ENCODE assay signal across 9 cellular contexts in the genomic region with DNA sequence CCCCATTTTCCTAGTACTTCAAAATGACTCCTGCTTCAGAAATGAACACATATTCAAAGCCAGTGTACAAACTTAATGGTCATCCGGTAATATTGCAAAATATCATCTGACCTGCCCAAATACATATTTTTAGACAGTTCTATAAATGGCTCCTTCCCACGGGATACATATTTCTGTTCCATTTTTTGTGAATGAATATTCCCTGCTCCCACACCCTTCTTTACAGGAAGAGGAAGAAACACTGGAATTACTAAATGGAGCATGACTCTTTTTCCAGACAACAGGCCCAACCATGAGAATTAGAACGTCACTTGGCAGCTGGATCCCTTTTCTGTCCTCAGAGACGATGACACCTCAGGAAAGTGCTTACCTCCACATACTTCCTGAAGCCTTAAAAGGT. TPM values are rescaled to one million over a fixed set of nuclear protein-coding genes. Genes with fewer than 3 reads are reported as not detected.
DNase-seq lines count a peak whose midpoint lies in the region; ATAC-seq, FAIRE-seq and TF ChIP-seq lines count a peak whose summit lies in the region.
"Had no signal": no experiment of that assay in that cellular context is flagged by ENCODE, and none has a peak within 500 bp of the region (broad histone marks: within the 10 kb centered on the region; RNA-seq: fewer than 3 reads in every experiment).

No MANE protein-coding gene starts in this region.

- intact Hi-C loops in pancreas (cut with DNase I): no loop called here

- no peaks in the 10 kb centered on the region for H3K4me1 ChIP-seq in pancreas

- DNase-seq in AG20443 (ENCODE audit: low spot score) (peak; percentile 74), fibroblast of the conjunctiva (ENCODE audit: low read depth) (peak; percentile 10), pancreas (peak in 1 of 6 donors; percentile 15), urothelium cell line (ENCODE audit: low spot score) (no peak)
- DNase-seq: dorsolateral prefrontal cortex had no signal

- no peak for TF ChIP-seq CTCF in pancreas (IDR thresholded peaks at IDR 0.05)

- WGBS in pancreas, 2 donors: 52 to 55% methylated on average over 4 of the region's 4 CpGs

- no peak overlapping the region for H3K4me3 ChIP-seq in pancreas
- H3K4me3 ChIP-seq: dorsolateral prefrontal cortex had no signal

- ATAC-seq in pancreas (peak in 3 of 4 donors; percentile 71 to 83 (median 74)), HG02623 (IDR thresholded peaks at IDR 0.05; ENCODE audit: unreplicated experiment) (no peak), GM18517 (IDR thresholded peaks at IDR 0.05; ENCODE audit: unreplicated experiment) (no peak), GM19324 (IDR thresholded peaks at IDR 0.05; ENCODE audit: low FRiP score, unreplicated experiment) (no peak)

- H3K27me3 ChIP-seq in pancreas: no peaks in the 10 kb centered on the region

- no peaks in the 10 kb centered on the region for H3K9me3 ChIP-seq in pancreas

- no peaks in the 10 kb centered on the region for H3K36me3 ChIP-seq in pancreas

- H3K27ac ChIP-seq in pancreas: peak overlapping the region in 2 of 4 donors; percentile 37 to 40
- H3K27ac ChIP-seq: dorsolateral prefrontal cortex had no signal

- no peak for FAIRE-seq in pancreas (lab: Jason Lieb, UNC)
- FAIRE-seq in urothelium cell line (lab: Jason Lieb, UNC): no peak

TF ChIP-seq in PFSK-1, 5 proteins besides CTCF, POLR2A, EP300 and RAD21:
- TF ChIP-seq TAF1 (IDR thresholded peaks at IDR 0.05; ENCODE audit: borderline replicate concordance, insufficient read depth, low read length): peak; percentile 22; the same call in 1 of the 2 replicates
- peak; percentile 64 for TF ChIP-seq POLR2AphosphoS5 (IDR thresholded peaks at IDR 0.05; ENCODE audit: low read depth, low read length)
- 0 out of 4 replicates have a peak, but pooled peaks of 1 of the 2 experiments have one; percentile 34 for TF ChIP-seq REST (IDR thresholded peaks at IDR 0.05; ENCODE audit: insufficient read depth in 1 of 2, low read depth in 2 of 2, low read length in 2 of 2)
- peak; percentile 20 for TF ChIP-seq FOXP2 (optimal IDR thresholded peaks at IDR 0.05; ENCODE audit: borderline replicate concordance, extremely low read depth, extremely low read length, insufficient read depth)
- TF ChIP-seq SIN3A (IDR thresholded peaks at IDR 0.05; ENCODE audit: borderline replicate concordance, insufficient read depth, low read length): peak; percentile 86; the same call in 1 of the 2 replicates

RNA-seq across cellular contexts. Expression of gene CBLB, which starts 38.0 kb away (rescaled TPM):
- 11.5 TPM for polyA plus RNA-seq in PFSK-1 (2012; ENCODE audit: insufficient read length, low read depth)
- total RNA-seq in pancreas: 10 to 100 TPM in 4 of 6 donors, 1 to 10 TPM in 2; 9.1 to 23.3 (median 12.3) TPM
- 1 to 10 TPM; 5.3 to 9.5 TPM for polyA plus RNA-seq in pancreas

Comparison
In these comparisons a context has a peak if more than half of its experiments do, and no peak if none do; other contexts are left out.
1. ATAC-seq: peak in pancreas (3 of 4); none in HG02623 (single experiment), GM18517 (single experiment) and GM19324 (single experiment).